Comparison of ENCODE assay signal across 10 cellular contexts in the genomic region with DNA sequence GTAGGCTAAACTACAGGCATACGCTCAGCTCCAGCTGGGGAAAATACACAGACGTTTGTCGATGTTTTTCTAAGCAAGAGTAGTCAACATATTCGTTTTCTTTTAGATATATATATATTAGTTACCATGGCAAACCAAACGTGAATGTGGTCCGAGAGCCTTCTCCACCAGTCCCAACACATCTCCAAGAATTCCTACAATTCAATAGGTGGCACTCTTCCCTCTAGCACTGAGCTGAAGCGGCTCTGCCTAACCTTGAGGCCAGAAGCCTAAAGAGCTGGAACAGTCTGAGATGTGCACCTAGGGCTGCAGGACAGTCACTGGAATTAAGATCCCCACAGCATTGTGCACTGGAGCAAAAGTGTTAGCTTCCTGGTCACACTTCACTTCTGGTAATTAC.
DNase-seq lines count a peak whose midpoint lies in the region; ATAC-seq and TF ChIP-seq lines count a peak whose summit lies in the region.
"Had no signal": no experiment of that assay in that cellular context is flagged by ENCODE, and none has a peak within 500 bp of the region (broad histone marks: within the 10 kb centered on the region; RNA-seq: fewer than 3 reads in every experiment).

No MANE protein-coding gene starts in this region.

- no peaks in the 10 kb centered on the region for H3K27me3 Mint-ChIP-seq in MCF 10A (ENCODE audit: insufficient read depth, unreplicated experiment)
- H3K27me3 Mint-ChIP-seq in type B pancreatic cell: no peaks in the 10 kb centered on the region
- no peaks in the 10 kb centered on the region for H3K27me3 Mint-ChIP-seq in activated T-cell treated with anti-CD3 and anti-CD28 coated beads, Interleukin-2, amount 50 U/mL, for 24 hours
- H3K27me3 Mint-ChIP-seq: activated naive CD8-positive, alpha-beta T cell; CD4-positive, CD25-positive, alpha-beta regulatory T cell had no signal

- no peaks in the 10 kb centered on the region for H3K36me3 ChIP-seq in breast epithelium
- H3K36me3 ChIP-seq in iPS DF 6.9 (ENCODE audit: control insufficient read depth, insufficient read depth, low read length): no peaks in the 10 kb centered on the region

- H3K9me3 ChIP-seq in breast epithelium (no peaks in the 10 kb centered on the region), iPS DF 6.9 (ENCODE audit: control insufficient read depth, insufficient read depth, low read length) (no peaks in the 10 kb centered on the region)

- POLR2A ChIA-PET in MCF 10A (lab: Yijun Ruan, JAX): interaction anchor here (0.7 to 1.2 kb wide), 3 partner anchors 9 to 274 kb away, joined by 3 to 5 read pairs (median 4); a partner anchor contains a TSS

- H3K36me3 Mint-ChIP-seq in MCF 10A (ENCODE audit: insufficient read depth, unreplicated experiment): no peaks in the 10 kb centered on the region
- H3K36me3 Mint-ChIP-seq in type B pancreatic cell: peaks cover 12% of the 10 kb centered on the region
- H3K36me3 Mint-ChIP-seq in activated T-cell treated with anti-CD3 and anti-CD28 coated beads, Interleukin-2, amount 50 U/mL, for 24 hours (ENCODE audit: low read depth): peaks cover 16% of the 10 kb centered on the region

- H3K4me1 ChIP-seq in breast epithelium: no peaks in the 10 kb centered on the region
- H3K4me1 ChIP-seq in iPS DF 6.9 (ENCODE audit: control insufficient read depth, insufficient read depth, low read length): no peaks in the 10 kb centered on the region

- ATAC-seq in GM18873 (IDR thresholded peaks at IDR 0.05; ENCODE audit: low FRiP score, unreplicated experiment): no peak

- DNase-seq in MCF 10A (ENCODE audit: unreplicated experiment) (peak; percentile 58), breast epithelium (ENCODE audit: low spot score in 2 of 2) (no peak), SK-MEL-5 (ENCODE audit: low read depth, low spot score) (peak; percentile 81), iPS DF 6.9 (ENCODE audit: low read depth, low spot score) (peak; percentile 25), type B pancreatic cell (ENCODE audit: extremely low spot score, unreplicated experiment) (no peak)
- DNase-seq in activated T-cell treated with anti-CD3 and anti-CD28 coated beads, Interleukin-2, amount 50 U/mL, for 24 hours: no peak
- no peak for DNase-seq in activated CD4-positive, alpha-beta T cell treated with anti-CD3 and anti-CD28 coated beads for 4 hours
- DNase-seq: CD4-positive, CD25-positive, alpha-beta regulatory T cell had no signal

- H3K4me3 Mint-ChIP-seq in MCF 10A (ENCODE audit: unreplicated experiment): no peak overlapping the region
- no peak overlapping the region for H3K4me3 Mint-ChIP-seq in type B pancreatic cell
- no peak overlapping the region for H3K4me3 Mint-ChIP-seq in activated T-cell treated with anti-CD3 and anti-CD28 coated beads, Interleukin-2, amount 50 U/mL, for 24 hours
- H3K4me3 Mint-ChIP-seq: activated naive CD8-positive, alpha-beta T cell; CD4-positive, CD25-positive, alpha-beta regulatory T cell had no signal

- no CpG with 5 or more reads among the region's 7 CpGs for WGBS in iPS DF 6.9 (ENCODE audit: insufficient coverage, insufficient read length)

- intact Hi-C loops in MCF 10A (cut with micrococcal nuclease): loop anchor here (1.0 to 5.0 kb wide), 2 partner anchors 132 to 490 kb away; no protein-coding TSS in a partner anchor
- intact Hi-C loops in breast epithelium (cut with DNase I; ENCODE audit: low total_unique reads): no loop called here

- H3K27ac Mint-ChIP-seq in MCF 10A (ENCODE audit: low read depth, unreplicated experiment) (no peak overlapping the region), type B pancreatic cell (no peak overlapping the region)
- H3K27ac Mint-ChIP-seq in activated T-cell treated with anti-CD3 and anti-CD28 coated beads, Interleukin-2, amount 50 U/mL, for 24 hours: no peak overlapping the region
- H3K27ac Mint-ChIP-seq: activated naive CD8-positive, alpha-beta T cell; CD4-positive, CD25-positive, alpha-beta regulatory T cell had no signal

- no TSS peak for BruUV-seq in MCF 10A (replicated peaks; lab: Mats Ljungman, UMichigan)

- H3K27ac ChIP-seq in breast epithelium (no peak overlapping the region), iPS DF 6.9 (ENCODE audit: low read length) (no peak overlapping the region)

- no peak for TF ChIP-seq POLR2A in breast epithelium (IDR thresholded peaks at IDR 0.05)

- H3K4me1 Mint-ChIP-seq in MCF 10A (ENCODE audit: insufficient read depth, unreplicated experiment): no peaks in the 10 kb centered on the region
- H3K4me1 Mint-ChIP-seq in type B pancreatic cell (ENCODE audit: unreplicated experiment): no peaks in the 10 kb centered on the region
- H3K4me1 Mint-ChIP-seq in activated T-cell treated with anti-CD3 and anti-CD28 coated beads, Interleukin-2, amount 50 U/mL, for 24 hours (ENCODE audit: low read depth): no peaks in the 10 kb centered on the region

- H3K27me3 ChIP-seq in breast epithelium (no peaks in the 10 kb centered on the region), iPS DF 6.9 (ENCODE audit: control insufficient read depth, insufficient read depth, low read length) (no peaks in the 10 kb centered on the region)

- CTCF ChIA-PET in MCF 10A (lab: Yijun Ruan, JAX): interaction anchor here (0.5 to 1.8 kb wide), 22 partner anchors 9 to 852 kb away, joined by 3 to 7 read pairs (median 3); a partner anchor contains a TSS

- no peak overlapping the region for H3K4me3 ChIP-seq in breast epithelium
- no peak overlapping the region for H3K4me3 ChIP-seq in iPS DF 6.9 (ENCODE audit: low read length)

- TF ChIP-seq CTCF in MCF 10A (IDR thresholded peaks at IDR 0.05; ENCODE audit: unreplicated experiment): peak; percentile 42
- TF ChIP-seq CTCF in breast epithelium (IDR thresholded peaks at IDR 0.05): no peak
- peak; percentile 39 for TF ChIP-seq CTCF in type B pancreatic cell (conservative IDR thresholded peaks at IDR 0.05)

- in situ Hi-C loops in SK-MEL-5 (cut with HindIII; ENCODE audit: low pct_unique_long_range_greater_than_20kb, low sequenced_read_pairs): no loop called here

- H3K9me3 Mint-ChIP-seq in MCF 10A (ENCODE audit: unreplicated experiment) (no peaks in the 10 kb centered on the region), type B pancreatic cell (no peaks in the 10 kb centered on the region)
- no peaks in the 10 kb centered on the region for H3K9me3 Mint-ChIP-seq in activated T-cell treated with anti-CD3 and anti-CD28 coated beads, Interleukin-2, amount 50 U/mL, for 24 hours
- H3K9me3 Mint-ChIP-seq: CD4-positive, CD25-positive, alpha-beta regulatory T cell had no signal

Comparison
In these comparisons a context has a peak if more than half of its experiments do, and no peak if none do; other contexts are left out.
1. DNase-seq: peak in MCF 10A (single experiment), SK-MEL-5 (single experiment) and iPS DF 6.9 (single experiment); none in breast epithelium (0 of 2), type B pancreatic cell (single experiment), activated T-cell treated with anti-CD3 and anti-CD28 coated beads, Interleukin-2, amount 50 U/mL, for 24 hours (single experiment) and activated CD4-positive, alpha-beta T cell treated with anti-CD3 and anti-CD28 coated beads for 4 hours (0 of 2).
2. CTCF ChIP-seq: peak in MCF 10A (single experiment) and type B pancreatic cell (single experiment); none in breast epithelium (0 of 3).